Comparison of ENCODE assay signal across 1 cellular context in the genomic region with DNA sequence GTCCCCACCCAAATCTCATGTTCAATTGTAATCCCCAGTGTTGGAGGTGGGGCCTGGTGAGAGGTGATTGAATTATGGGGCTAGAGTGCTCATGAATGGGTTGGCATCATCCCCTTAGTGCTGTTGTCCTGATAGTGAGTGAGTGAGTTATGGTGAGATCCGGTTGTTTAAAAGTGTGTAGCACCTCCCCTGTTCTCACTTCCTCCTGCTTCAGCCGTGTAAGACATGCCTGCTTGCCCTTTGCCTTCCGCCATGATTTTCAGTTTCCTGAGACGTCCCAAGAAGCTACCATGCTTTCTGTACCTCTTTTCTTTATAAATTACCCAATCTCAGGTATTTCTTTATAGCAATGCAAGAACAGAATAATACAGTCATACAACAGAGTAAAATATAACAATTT.
TF ChIP-seq lines count a peak whose summit lies in the region.

No MANE protein-coding gene starts in this region.

TF ChIP-seq in K562, 482 proteins besides CTCF, POLR2A, EP300 and RAD21:
- TF ChIP-seq HNRNPUL1 (IDR thresholded peaks at IDR 0.05; ENCODE audit: low read length) (no peak), ZFP30 (CRISPR knock-in tag; IDR thresholded peaks at IDR 0.05; ENCODE audit: borderline replicate concordance) (no peak), CBFA2T2 (conservative IDR thresholded peaks at IDR 0.05) (no peak), COPS2 (conservative IDR thresholded peaks at IDR 0.05) (no peak), MEIS2 (IDR thresholded peaks at IDR 0.05; ENCODE audit: partially characterized antibody) (peak; percentile 15), MTF1 (CRISPR knock-in tag; IDR thresholded peaks at IDR 0.05; ENCODE audit: borderline replicate concordance) (no peak)
- TF ChIP-seq, protein P1, sequence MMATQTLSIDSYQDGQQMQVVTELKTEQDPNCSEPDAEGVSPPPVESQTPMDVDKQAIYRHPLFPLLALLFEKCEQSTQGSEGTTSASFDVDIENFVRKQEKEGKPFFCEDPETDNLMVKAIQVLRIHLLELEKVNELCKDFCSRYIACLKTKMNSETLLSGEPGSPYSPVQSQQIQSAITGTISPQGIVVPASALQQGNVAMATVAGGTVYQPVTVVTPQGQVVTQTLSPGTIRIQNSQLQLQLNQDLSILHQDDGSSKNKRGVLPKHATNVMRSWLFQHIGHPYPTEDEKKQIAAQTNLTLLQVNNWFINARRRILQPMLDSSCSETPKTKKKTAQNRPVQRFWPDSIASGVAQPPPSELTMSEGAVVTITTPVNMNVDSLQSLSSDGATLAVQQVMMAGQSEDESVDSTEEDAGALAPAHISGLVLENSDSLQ (IDR thresholded peaks at IDR 0.05) = 0 out of 2 replicates have a peak, but pooled peaks have one; percentile 10
